Comparison of ENCODE assay signal across 16 cellular contexts in the genomic region with DNA sequence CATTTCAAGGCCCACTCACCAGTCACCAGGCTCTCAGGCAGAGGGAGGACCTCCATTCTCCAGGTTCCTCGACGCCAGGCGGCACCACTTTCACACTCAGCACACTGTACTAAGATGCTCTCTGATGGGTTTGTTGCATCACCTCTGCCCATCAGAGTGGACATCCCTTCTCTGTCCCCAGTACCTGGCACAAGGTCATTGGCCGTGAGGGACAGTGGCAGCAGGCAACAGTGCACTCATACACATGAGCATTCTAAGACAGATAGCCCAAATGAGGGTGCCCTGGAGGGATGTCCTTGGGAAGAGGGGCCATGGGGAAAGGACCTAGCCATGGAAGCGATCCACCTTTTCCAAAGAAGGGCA. TPM values are rescaled to one million over a fixed set of nuclear protein-coding genes. Genes with fewer than 3 reads are reported as not detected.
"Had no signal": no experiment of that assay in that cellular context is flagged by ENCODE, and none has a peak within 500 bp of the region (broad histone marks: within the 10 kb centered on the region; RNA-seq: fewer than 3 reads in every experiment).

No MANE protein-coding gene starts in this region.

- ATAC-seq: activated CD8-positive, alpha-beta memory T cell treated with anti-CD3 and anti-CD28 coated beads, Interleukin-2, amount 10 ng/mL, durations not matched to agents 7 days and 5 days; left lobe of liver had no signal

- H3K27ac Mint-ChIP-seq: activated CD4-positive, alpha-beta memory T cell treated with anti-CD3 and anti-CD28 coated beads, Interleukin-2, amount 10 ng/mL, durations not matched to agents 7 days and 5 days; activated CD8-positive, alpha-beta memory T cell treated with anti-CD3 and anti-CD28 coated beads, Interleukin-2, amount 10 ng/mL, durations not matched to agents 7 days and 5 days; activated naive CD4-positive, alpha-beta T cell treated with anti-CD3 and anti-CD28 coated beads, Interleukin-2, amount 50 U/mL, for 24 hours had no signal

- H3K36me3 Mint-ChIP-seq: activated CD8-positive, alpha-beta memory T cell treated with anti-CD3 and anti-CD28 coated beads, Interleukin-2, amount 10 ng/mL, durations not matched to agents 7 days and 5 days; activated naive CD4-positive, alpha-beta T cell treated with anti-CD3 and anti-CD28 coated beads, Interleukin-2, amount 50 U/mL, for 24 hours had no signal

- H3K9me3 Mint-ChIP-seq: activated CD4-positive, alpha-beta memory T cell treated with anti-CD3 and anti-CD28 coated beads, Interleukin-2, amount 10 ng/mL, durations not matched to agents 7 days and 5 days; activated naive CD4-positive, alpha-beta T cell treated with anti-CD3 and anti-CD28 coated beads, Interleukin-2, amount 50 U/mL, for 24 hours; naive B cell had no signal

- DNase-seq: activated CD4-positive, alpha-beta memory T cell treated with anti-CD3 and anti-CD28 coated beads, Interleukin-2, amount 10 ng/mL, durations not matched to agents 7 days and 5 days; activated CD4-positive, alpha-beta T cell treated with anti-CD3 and anti-CD28 coated beads for 48 hours; activated CD4-positive, CD25-positive, alpha-beta regulatory T cell; activated CD8-positive, alpha-beta memory T cell treated with anti-CD3 and anti-CD28 coated beads, Interleukin-2, amount 10 ng/mL, durations not matched to agents 7 days and 5 days; activated gamma-delta T cell; cerebellar nuclear complex; effector CD4-positive, alpha-beta T cell; naive B cell; stimulated activated CD8-positive, alpha-beta memory T cell treated with anti-CD3 and anti-CD28 coated beads, Interleukin-4, amount 100 ng/mL, for 48 hours; stimulated activated naive CD4-positive, alpha-beta T cell had no signal

- H3K4me3 Mint-ChIP-seq: activated CD4-positive, alpha-beta memory T cell treated with anti-CD3 and anti-CD28 coated beads, Interleukin-2, amount 10 ng/mL, durations not matched to agents 7 days and 5 days; activated CD8-positive, alpha-beta memory T cell treated with anti-CD3 and anti-CD28 coated beads, Interleukin-2, amount 10 ng/mL, durations not matched to agents 7 days and 5 days; activated naive CD4-positive, alpha-beta T cell treated with anti-CD3 and anti-CD28 coated beads, Interleukin-2, amount 50 U/mL, for 24 hours had no signal

RNA-seq across cellular contexts. Expression of a gene that starts 3.0 kb away (rescaled TPM):
- total RNA-seq: bronchial epithelial cell had no signal
- polyA plus RNA-seq: keratinocyte had no signal

RNA-seq across cellular contexts. Expression of a gene that starts 18.9 kb away (rescaled TPM):
- total RNA-seq: bronchial epithelial cell, frontal cortex, left lobe of liver, ureter had no signal
- polyA plus RNA-seq: keratinocyte had no signal
